In the genomic region with DNA sequence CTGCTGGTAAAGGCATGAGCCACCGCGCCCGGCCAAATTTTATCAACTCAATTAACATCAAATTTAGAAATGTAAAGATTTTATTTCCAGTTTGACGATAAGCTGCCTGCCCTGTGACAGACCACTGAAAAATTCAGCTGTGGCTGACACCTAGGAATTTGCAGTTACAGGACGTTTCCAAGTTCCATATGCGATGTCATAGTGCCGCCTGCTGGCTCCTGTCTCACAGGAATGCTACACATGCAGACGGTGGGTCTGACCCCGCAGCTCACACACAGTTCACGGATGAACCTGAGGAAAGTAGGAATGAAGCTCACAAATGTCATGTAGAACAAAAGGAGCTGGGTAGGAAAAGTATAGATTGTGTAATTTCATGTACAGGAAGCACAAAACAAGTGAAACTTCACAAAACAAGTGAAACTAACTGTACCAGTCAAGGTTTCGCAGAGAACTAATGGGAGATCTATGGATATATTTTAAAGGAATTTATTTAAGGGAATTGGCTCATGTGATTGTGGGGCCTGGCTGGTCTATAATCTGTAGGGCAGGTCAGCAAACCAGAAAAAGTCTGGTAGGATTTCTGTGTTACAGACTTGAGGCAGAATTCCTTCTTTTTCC, we compare ENCODE assay signal across 9 cellular contexts. TPM values are rescaled to one million over a fixed set of nuclear protein-coding genes. Genes with fewer than 3 reads are reported as not detected.
DNase-seq lines count a peak whose midpoint lies in the region; ATAC-seq and TF ChIP-seq lines count a peak whose summit lies in the region.
"Had no signal": no experiment of that assay in that cellular context is flagged by ENCODE, and none has a peak within 500 bp of the region (broad histone marks: within the 10 kb centered on the region; RNA-seq: fewer than 3 reads in every experiment).

No MANE protein-coding gene starts in this region.

- no peaks in the 10 kb centered on the region for H3K9me3 Mint-ChIP-seq in Calu3 (ENCODE audit: low read depth, unreplicated experiment)
- no peaks in the 10 kb centered on the region for H3K9me3 Mint-ChIP-seq in naive thymus-derived CD4-positive, alpha-beta T cell
- H3K9me3 Mint-ChIP-seq: activated naive CD4-positive, alpha-beta T cell treated with anti-CD3 and anti-CD28 coated beads, Interleukin-2, amount 50 U/mL, for 24 hours had no signal

- no peaks in the 10 kb centered on the region for H3K27me3 ChIP-seq in PC-3 (ENCODE audit: low read length)
- no peaks in the 10 kb centered on the region for H3K27me3 ChIP-seq in naive thymus-derived CD4-positive, alpha-beta T cell (ENCODE audit: control insufficient read depth in 2 of 2, insufficient read depth in 2 of 2, low read length in 2 of 2)

- no peaks in the 10 kb centered on the region for H3K9me3 ChIP-seq in PC-3 (ENCODE audit: low read length)
- no peaks in the 10 kb centered on the region for H3K9me3 ChIP-seq in naive thymus-derived CD4-positive, alpha-beta T cell (ENCODE audit: control insufficient read depth in 2 of 3, low read length in 3 of 3)

- no peak overlapping the region; the same call in 1 of the 2 replicates for H3K4me3 ChIP-seq in PC-3 (ENCODE audit: low read length)
- H3K4me3 ChIP-seq in naive thymus-derived CD4-positive, alpha-beta T cell (ENCODE audit: low read length) = no peak overlapping the region

- intact Hi-C loops in Calu3 (cut with micrococcal nuclease; ENCODE audit: unreplicated experiment) = loop anchor here (1.0 to 2.0 kb wide), 3 partner anchors 190 to 542 kb away; no protein-coding TSS in a partner anchor
- intact Hi-C loops in PC-3 (cut with micrococcal nuclease) = loop anchor here (1.0 to 5.0 kb wide), 5 partner anchors 42 to 542 kb away; no protein-coding TSS in a partner anchor
- intact Hi-C loops in naive thymus-derived CD4-positive, alpha-beta T cell (cut with micrococcal nuclease) = loop anchor here (1.0 to 5.0 kb wide), 7 partner anchors 13 to 606 kb away; no protein-coding TSS in a partner anchor

- H3K27ac ChIP-seq in PC-3 (ENCODE audit: low read length) = no peak overlapping the region
- H3K27ac ChIP-seq in naive thymus-derived CD4-positive, alpha-beta T cell (ENCODE audit: low read depth, low read length) = no peak overlapping the region

- TF ChIP-seq POLR2A in erythroblast (IDR thresholded peaks at IDR 0.05; ENCODE audit: low read length) = no peak

- no peaks in the 10 kb centered on the region for H3K79me2 ChIP-seq in PC-3 (ENCODE audit: low read length)

- POLR2A ChIA-PET in PC-3 (lab: Charles Lee; ENCODE audit: unreplicated experiment) = interaction anchor here (0.6 to 0.7 kb wide), 3 partner anchors 30 to 479 kb away, joined by 4 to 5 read pairs (median 4); no protein-coding TSS in a partner anchor
- POLR2A ChIA-PET in naive thymus-derived CD4-positive, alpha-beta T cell (lab: Charles Lee) = interaction anchor here (0.8 to 1.5 kb wide), 4 partner anchors 51 to 210 kb away, joined by 3 to 6 read pairs (median 4); a partner anchor contains a TSS

- no peaks in the 10 kb centered on the region for H3K36me3 ChIP-seq in PC-3 (ENCODE audit: low read depth, low read length)
- no peaks in the 10 kb centered on the region for H3K36me3 ChIP-seq in naive thymus-derived CD4-positive, alpha-beta T cell (ENCODE audit: control insufficient read depth in 2 of 3, insufficient read depth in 3 of 3, low read length in 3 of 3)

- H3K4me3 Mint-ChIP-seq in Calu3 (ENCODE audit: low read depth, unreplicated experiment) = no peak overlapping the region
- peak overlapping the region in 2 of 10 donors; percentile 38 to 41 for H3K4me3 Mint-ChIP-seq in naive thymus-derived CD4-positive, alpha-beta T cell
- H3K4me3 Mint-ChIP-seq: activated naive CD4-positive, alpha-beta T cell treated with anti-CD3 and anti-CD28 coated beads, Interleukin-2, amount 50 U/mL, for 24 hours had no signal

- ATAC-seq in PC-3 (peak; percentile 95), GM19397 (IDR thresholded peaks at IDR 0.05; ENCODE audit: unreplicated experiment) (no peak)
- peak; percentile 92 for ATAC-seq in naive thymus-derived CD4-positive, alpha-beta T cell

- peaks cover 9% of the 10 kb centered on the region for H3K4me1 Mint-ChIP-seq in Calu3 (ENCODE audit: low read depth, unreplicated experiment)
- peaks cover 0 to 5% (median 4%) of the 10 kb centered on the region in 7 donors for H3K4me1 Mint-ChIP-seq in naive thymus-derived CD4-positive, alpha-beta T cell

- peaks cover 16% of the 10 kb centered on the region for H3K27me3 Mint-ChIP-seq in Calu3 (ENCODE audit: unreplicated experiment)
- H3K27me3 Mint-ChIP-seq in naive thymus-derived CD4-positive, alpha-beta T cell = peaks cover 3 to 16% (median 8%) of the 10 kb centered on the region in 5 donors
- H3K27me3 Mint-ChIP-seq: activated naive CD4-positive, alpha-beta T cell treated with anti-CD3 and anti-CD28 coated beads, Interleukin-2, amount 50 U/mL, for 24 hours had no signal

- H3K9me2 ChIP-seq in PC-3 (replicated peaks; ENCODE audit: low read length) = no peaks in the 10 kb centered on the region

- H3K27ac Mint-ChIP-seq in Calu3 (ENCODE audit: unreplicated experiment) = no peak overlapping the region
- H3K27ac Mint-ChIP-seq in naive thymus-derived CD4-positive, alpha-beta T cell = peak overlapping the region in 2 of 9 donors; percentile 17 to 21
- H3K27ac Mint-ChIP-seq: activated naive CD4-positive, alpha-beta T cell treated with anti-CD3 and anti-CD28 coated beads, Interleukin-2, amount 50 U/mL, for 24 hours had no signal

- BruUV-seq in Calu3 (replicated peaks; lab: Mats Ljungman, UMichigan) (no TSS peak), PC-3 (replicated peaks; lab: Mats Ljungman, UMichigan) (no TSS peak)

- H3K9ac ChIP-seq in PC-3 (ENCODE audit: low read length) = no peak overlapping the region

- TF ChIP-seq CTCF in Calu3 (IDR thresholded peaks at IDR 0.05; ENCODE audit: unreplicated experiment) (peak; percentile 92), PC-3 (conservative IDR thresholded peaks at IDR 0.05; ENCODE audit: low read depth, low read length) (peak; percentile 99)

- H3K4me1 ChIP-seq in PC-3 (ENCODE audit: insufficient read depth, low read length) = peaks cover 6% of the 10 kb centered on the region; the same call in 1 of the 2 replicates
- peaks cover 0 to 6% of the 10 kb centered on the region in 2 donors for H3K4me1 ChIP-seq in naive thymus-derived CD4-positive, alpha-beta T cell (ENCODE audit: control insufficient read depth in 2 of 2, insufficient read depth in 2 of 2, low read length in 2 of 2)

- CTCF ChIA-PET in Calu3 (lab: Charles Lee) = interaction anchor here (0.6 to 2.8 kb wide), 7 partner anchors 19 to 232 kb away, joined by 3 to 26 read pairs (median 3); a partner anchor contains a TSS
- CTCF ChIA-PET in PC-3 (lab: Charles Lee) = interaction anchor here (0.6 to 2.6 kb wide), 14 partner anchors 10 to 527 kb away, joined by 3 to 22 read pairs (median 4); a partner anchor contains a TSS
- CTCF ChIA-PET in naive thymus-derived CD4-positive, alpha-beta T cell (lab: Charles Lee) = interaction anchor here (0.6 to 4.2 kb wide), 15 partner anchors 19 to 793 kb away, joined by 3 to 62 read pairs (median 6); no protein-coding TSS in a partner anchor

- no peaks in the 10 kb centered on the region for H4K20me1 ChIP-seq in PC-3 (ENCODE audit: low read length)

- H3F3A ChIP-seq in PC-3 (ENCODE audit: low read length, unreplicated experiment) = no peaks in the 10 kb centered on the region

- peak overlapping the region; percentile 48 for H3K4me2 ChIP-seq in PC-3 (ENCODE audit: low read length)

- no peaks in the 10 kb centered on the region for H3K36me3 Mint-ChIP-seq in Calu3 (ENCODE audit: insufficient read depth, unreplicated experiment)
- no peaks in the 10 kb centered on the region for H3K36me3 Mint-ChIP-seq in naive thymus-derived CD4-positive, alpha-beta T cell
- H3K36me3 Mint-ChIP-seq: activated naive CD4-positive, alpha-beta T cell treated with anti-CD3 and anti-CD28 coated beads, Interleukin-2, amount 50 U/mL, for 24 hours had no signal

- H2AFZ ChIP-seq in PC-3 (ENCODE audit: low read length) = peak overlapping the region; percentile 58

- DNase-seq in Calu3 (peak; percentile 79), HuH-7 (ENCODE audit: low spot score) (peak; percentile 90), PC-3 (peak; percentile 92), activated T-cell treated with anti-CD3 and anti-CD28 coated beads for 24 hours (ENCODE audit: low read depth) (peak; percentile 64), erythroblast (lab: John Stamatoyannopoulos, UW) (peak; percentile 82 to 91)
- DNase-seq in naive thymus-derived CD4-positive, alpha-beta T cell = peak; percentile 53 to 79 (median 71)
- peak; percentile 59 for DNase-seq in stimulated activated CD8-positive, alpha-beta memory T cell treated with anti-CD3 and anti-CD28 coated beads, Interleukin-7, amount 100 ng/mL, for 24 hours (ENCODE audit: low read depth)

RNA-seq across cellular contexts. Expression of a gene that starts 13.2 kb away (rescaled TPM):
- total RNA-seq in Calu3 (2022) (52.3 and 61.2 TPM in 2 replicates), PC-3 (2014; rRNA removed) (61.2 TPM in 2 replicates)
- total RNA-seq in naive thymus-derived CD4-positive, alpha-beta T cell = 10 to 100 TPM; 32.7 to 54.2 (median 34.2) TPM
- 10 to 100 TPM; 28.4 to 34.1 TPM for polyA plus RNA-seq in naive thymus-derived CD4-positive, alpha-beta T cell

RNA-seq across cellular contexts. Expression of a gene that starts 50.5 kb away (rescaled TPM):
- total RNA-seq in Calu3 (2022) (58.1 and 61.5 TPM in 2 replicates), PC-3 (2014; rRNA removed) (59.8 and 62.4 TPM in 2 replicates)
- 10 to 100 TPM; 55.8 to 82.2 (median 76.2) TPM for total RNA-seq in naive thymus-derived CD4-positive, alpha-beta T cell
- 10 to 100 TPM; 60.5 to 92.2 TPM for polyA plus RNA-seq in naive thymus-derived CD4-positive, alpha-beta T cell

RNA-seq across cellular contexts. Expression of a gene that starts 56.6 kb away (rescaled TPM):
- total RNA-seq in Calu3 (2022) = 39.2 and 41.3 TPM in 2 replicates
- 32.6 and 34.4 TPM in 2 replicates for total RNA-seq in PC-3 (2014; rRNA removed)
- 10 to 100 TPM; 30.9 to 45.0 (median 39.7) TPM for total RNA-seq in naive thymus-derived CD4-positive, alpha-beta T cell
- 1 to 10 TPM; 5.6 to 9.1 TPM for polyA plus RNA-seq in naive thymus-derived CD4-positive, alpha-beta T cell
